In the genomic region with DNA sequence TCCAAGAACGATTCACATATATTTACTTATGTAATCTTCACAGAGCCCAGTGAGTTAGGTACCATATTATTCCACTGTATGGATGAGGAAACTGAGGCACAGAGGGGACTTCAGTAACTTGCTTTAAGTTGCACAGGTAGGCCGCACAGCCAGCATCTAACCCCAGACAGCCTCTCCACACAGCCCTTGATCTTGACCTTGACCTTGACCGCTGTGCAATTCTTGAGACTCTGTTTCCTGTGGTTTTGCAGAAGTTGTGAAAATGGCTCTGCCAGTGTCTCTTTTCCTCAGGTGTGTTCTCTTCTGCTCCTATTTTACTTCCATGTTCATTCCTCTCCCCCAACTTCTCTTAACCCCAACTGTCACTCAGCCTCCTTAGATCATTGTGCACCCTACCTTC, we compare ENCODE assay signal across 26 cellular contexts.
DNase-seq lines count a peak whose midpoint lies in the region; FAIRE-seq and TF ChIP-seq lines count a peak whose summit lies in the region.
"Had no signal": no experiment of that assay in that cellular context is flagged by ENCODE, and none has a peak within 500 bp of the region (broad histone marks: within the 10 kb centered on the region; RNA-seq: fewer than 3 reads in every experiment).

No MANE protein-coding gene starts in this region.

- no peak for TF ChIP-seq CTCF in OCI-LY7 (conservative IDR thresholded peaks at IDR 0.05; ENCODE audit: low read length)
- no peak for TF ChIP-seq CTCF in kidney (IDR thresholded peaks at IDR 0.05; ENCODE audit: borderline replicate concordance, extremely low read depth, insufficient read depth)

- H3K27ac ChIP-seq in OCI-LY7 (ENCODE audit: low read depth, low read length, poor library complexity, severe bottlenecking) (no peak overlapping the region), kidney (ENCODE audit: low read depth in 2 of 2, low read length in 2 of 2) (no peak overlapping the region)
- H3K27ac ChIP-seq: BLaER1 had no signal

- no peak overlapping the region for H3K9ac ChIP-seq in kidney (ENCODE audit: low read length in 2 of 2)
- H3K9ac ChIP-seq: BLaER1 had no signal

- H3K4me3 Mint-ChIP-seq in activated T-helper 2 cell treated with anti-CD3 and anti-CD28 coated beads, Interferon-gamma antibody, Interleukin-2, Interleukin-4, amounts not matched to agents 10 μg/mL and 5 μg/mL and 100 μg/mL, durations not matched to agents 14 hours and 24 hours and 36 hours (ENCODE audit: low read depth): no peak overlapping the region
- H3K4me3 Mint-ChIP-seq: CD14-positive monocyte; CD4-positive, alpha-beta memory T cell; CD4-positive, CD25-positive, alpha-beta regulatory T cell; CD8-positive, alpha-beta memory T cell had no signal

- H3K9me3 ChIP-seq in OCI-LY7 (ENCODE audit: low read length) (no peaks in the 10 kb centered on the region), kidney (ENCODE audit: control insufficient read depth in 1 of 2, low read length in 2 of 2) (no peaks in the 10 kb centered on the region)

- no peaks in the 10 kb centered on the region for H4K20me1 ChIP-seq in OCI-LY7 (ENCODE audit: insufficient read depth, low read length)
- H4K20me1 ChIP-seq: BLaER1 had no signal

- no peaks in the 10 kb centered on the region for H3K9me3 Mint-ChIP-seq in activated T-helper 2 cell treated with anti-CD3 and anti-CD28 coated beads, Interferon-gamma antibody, Interleukin-2, Interleukin-4, amounts not matched to agents 10 μg/mL and 5 μg/mL and 100 μg/mL, durations not matched to agents 14 hours and 24 hours and 36 hours

- POLR2A ChIA-PET in OCI-LY7 (lab: Charles Lee): interaction anchor here (2.7 kb wide), 1 partner anchor 10 kb away, joined by 10 read pairs; no protein-coding TSS in a partner anchor

- H3K4me1 ChIP-seq in OCI-LY7 (ENCODE audit: insufficient read depth, low read length, poor library complexity, severe bottlenecking) (no peaks in the 10 kb centered on the region), kidney (ENCODE audit: control insufficient read depth in 1 of 2, insufficient read depth in 1 of 2, low read depth in 1 of 2, low read length in 2 of 2) (no peaks in the 10 kb centered on the region)
- H3K4me1 ChIP-seq: BE2C had no signal

- no peaks in the 10 kb centered on the region for H3K36me3 ChIP-seq in OCI-LY7 (ENCODE audit: insufficient read depth, low read length)
- no peaks in the 10 kb centered on the region for H3K36me3 ChIP-seq in kidney (ENCODE audit: control insufficient read depth in 1 of 2, insufficient read depth in 2 of 2, low read length in 2 of 2)
- H3K36me3 ChIP-seq: BE2C, BLaER1 had no signal

- H3K9me2 ChIP-seq in OCI-LY7 (ENCODE audit: insufficient read depth, low read length): no peaks in the 10 kb centered on the region

- H3K4me3 ChIP-seq in OCI-LY7 (ENCODE audit: low read depth, low read length, poor library complexity, severe bottlenecking) (no peak overlapping the region), kidney (ENCODE audit: low read length in 2 of 2) (no peak overlapping the region)
- H3K4me3 ChIP-seq: BLaER1, GM12878 had no signal

- no TSS peak for BruUV-seq in OCI-LY7 (replicated peaks; lab: Mats Ljungman, UMichigan)

- H3K79me2 ChIP-seq in OCI-LY7 (ENCODE audit: insufficient read depth, low read depth, low read length): no peaks in the 10 kb centered on the region

- H3K27ac Mint-ChIP-seq in activated T-helper 2 cell treated with anti-CD3 and anti-CD28 coated beads, Interferon-gamma antibody, Interleukin-2, Interleukin-4, amounts not matched to agents 10 μg/mL and 5 μg/mL and 100 μg/mL, durations not matched to agents 14 hours and 24 hours and 36 hours: no peak overlapping the region
- H3K27ac Mint-ChIP-seq: CD14-positive monocyte; CD4-positive, CD25-positive, alpha-beta regulatory T cell; CD8-positive, alpha-beta memory T cell had no signal

- H3K4me2 ChIP-seq in OCI-LY7 (ENCODE audit: low read length): no peak overlapping the region
- H3K4me2 ChIP-seq: BLaER1 had no signal

- no peaks in the 10 kb centered on the region for H3K36me3 Mint-ChIP-seq in activated T-helper 2 cell treated with anti-CD3 and anti-CD28 coated beads, Interferon-gamma antibody, Interleukin-2, Interleukin-4, amounts not matched to agents 10 μg/mL and 5 μg/mL and 100 μg/mL, durations not matched to agents 14 hours and 24 hours and 36 hours (ENCODE audit: low read depth)
- H3K36me3 Mint-ChIP-seq: CD14-positive monocyte; CD4-positive, alpha-beta memory T cell; CD4-positive, CD25-positive, alpha-beta regulatory T cell; CD8-positive, alpha-beta memory T cell had no signal

- intact Hi-C loops in OCI-LY7 (cut with micrococcal nuclease; ENCODE audit: unreplicated experiment): no loop called here
- intact Hi-C loops in kidney (cut with DNase I): no loop called here
- intact Hi-C loops in activated T-helper 2 cell treated with anti-CD3 and anti-CD28 coated beads, Interferon-gamma antibody, Interleukin-2, Interleukin-4, amounts not matched to agents 10 μg/mL and 5 μg/mL and 100 μg/mL, durations not matched to agents 14 hours and 24 hours and 36 hours (cut with micrococcal nuclease): no loop called here

- no peaks in the 10 kb centered on the region for H3K4me1 Mint-ChIP-seq in activated T-helper 2 cell treated with anti-CD3 and anti-CD28 coated beads, Interferon-gamma antibody, Interleukin-2, Interleukin-4, amounts not matched to agents 10 μg/mL and 5 μg/mL and 100 μg/mL, durations not matched to agents 14 hours and 24 hours and 36 hours (ENCODE audit: low read depth)
- H3K4me1 Mint-ChIP-seq: CD14-positive monocyte; CD4-positive, alpha-beta memory T cell; CD4-positive, CD25-positive, alpha-beta regulatory T cell; CD8-positive, alpha-beta memory T cell had no signal

- H3K27me3 Mint-ChIP-seq in activated T-helper 2 cell treated with anti-CD3 and anti-CD28 coated beads, Interferon-gamma antibody, Interleukin-2, Interleukin-4, amounts not matched to agents 10 μg/mL and 5 μg/mL and 100 μg/mL, durations not matched to agents 14 hours and 24 hours and 36 hours (ENCODE audit: low read depth): no peaks in the 10 kb centered on the region
- H3K27me3 Mint-ChIP-seq: CD4-positive, alpha-beta memory T cell; CD4-positive, CD25-positive, alpha-beta regulatory T cell; CD8-positive, alpha-beta memory T cell had no signal

- no peak for FAIRE-seq in kidney (lab: Jason Lieb, UNC)
- FAIRE-seq in RCC 7860 (lab: Jason Lieb, UNC): no peak
- FAIRE-seq: A204.1, GM12878, GM12892, GM18507 had no signal

- CTCF ChIA-PET in OCI-LY7 (lab: Charles Lee; ENCODE audit: unreplicated experiment): no interaction called here

- H2AFZ ChIP-seq in OCI-LY7 (ENCODE audit: low read length): 0 out of 2 replicates have a peak overlapping the region, but pooled peaks have one; percentile 26

- no peak for DNase-seq in OCI-LY7 (ENCODE audit: low spot score)
- peak; percentile 19 for DNase-seq in kidney
- DNase-seq in stimulated activated naive CD4-positive, alpha-beta T cell (lab: John Stamatoyannopoulos, UW): no peak
- no peak for DNase-seq in RCC 7860 (ENCODE audit: low spot score)
- DNase-seq in activated T-helper 2 cell treated with anti-CD3 and anti-CD28 coated beads, Interferon-gamma antibody, Interleukin-2, Interleukin-4, amounts not matched to agents 10 μg/mL and 5 μg/mL and 100 μg/mL, durations not matched to agents 14 hours and 24 hours and 36 hours (ENCODE audit: low spot score): no peak
- DNase-seq: 8988T; ACHN; BE2C; C1 segment of cervical spinal cord; CD4-positive, alpha-beta memory T cell; CD4-positive, CD25-positive, alpha-beta regulatory T cell; CD8-positive, alpha-beta memory T cell; COR-L47; DMS 273 treated with DMSO at 0.1 percent for 48 hours; DMS153; DMS53; DMS79; DND-41; EL; GDM1 had no signal
